In genomic region chr1:36222481-36223372, GRCh38 we compare ENCODE assay signal across 8 cellular contexts. TPM values are rescaled to one million over a fixed set of nuclear protein-coding genes. Genes with fewer than 3 reads are reported as not detected.
DNase-seq lines count a peak whose midpoint lies in the region; ATAC-seq and TF ChIP-seq lines count a peak whose summit lies in the region.

No MANE protein-coding gene starts in this region.

- peaks cover 24% of the 10 kb centered on the region for H3K36me3 Mint-ChIP-seq in activated naive CD8-positive, alpha-beta T cell treated with anti-CD3 and anti-CD28 coated beads for 36 hours
- H3K36me3 Mint-ChIP-seq in memory B cell, result peaks cover 8% of the 10 kb centered on the region

- H3K27ac ChIP-seq in left ventricle myocardium inferior (replicated peaks), result peak overlapping the region; percentile 98
- H3K27ac ChIP-seq in urinary bladder (ENCODE audit: low read depth), result peak overlapping the region; percentile 93

- H3K27me3 Mint-ChIP-seq in activated naive CD8-positive, alpha-beta T cell treated with anti-CD3 and anti-CD28 coated beads for 36 hours, result no peaks in the 10 kb centered on the region
- no peaks in the 10 kb centered on the region for H3K27me3 Mint-ChIP-seq in memory B cell

- peak overlapping the region; percentile 93 for H3K4me3 Mint-ChIP-seq in activated naive CD8-positive, alpha-beta T cell treated with anti-CD3 and anti-CD28 coated beads for 36 hours
- H3K4me3 Mint-ChIP-seq in memory B cell, result peak overlapping the region; percentile 99

- H3K9me3 ChIP-seq in left ventricle myocardium inferior (replicated peaks), result no peaks in the 10 kb centered on the region

- intact Hi-C loops in left ventricle myocardium inferior (cut with micrococcal nuclease), result loop anchor here (10.0 kb wide), 1 partner anchor 62 kb away; no protein-coding TSS in a partner anchor
- intact Hi-C loops in cardiac septum (cut with DNase I), result no loop called here

- H3K4me3 ChIP-seq in left ventricle myocardium inferior (peak overlapping the region; percentile 79), urinary bladder (ENCODE audit: low read depth, low read length) (no peak overlapping the region)

- TF ChIP-seq CTCF in left ventricle myocardium inferior (IDR thresholded peaks at IDR 0.05; ENCODE audit: borderline replicate concordance), result no peak

- WGBS in urinary bladder, result 81% methylated on average over 33 of the region's 33 CpGs

- H3K27me3 ChIP-seq in left ventricle myocardium inferior (ENCODE audit: low read depth), result no peaks in the 10 kb centered on the region

- peaks cover 5% of the 10 kb centered on the region for H3K36me3 ChIP-seq in left ventricle myocardium inferior
- no peaks in the 10 kb centered on the region for H3K36me3 ChIP-seq in urinary bladder (ENCODE audit: insufficient read depth)

- peaks cover 19% of the 10 kb centered on the region for H3K4me1 Mint-ChIP-seq in activated naive CD8-positive, alpha-beta T cell treated with anti-CD3 and anti-CD28 coated beads for 36 hours
- peaks cover 22% of the 10 kb centered on the region for H3K4me1 Mint-ChIP-seq in memory B cell

- peaks cover 45% of the 10 kb centered on the region for H3K4me1 ChIP-seq in left ventricle myocardium inferior
- H3K4me1 ChIP-seq in urinary bladder (ENCODE audit: insufficient read depth), result peaks cover 5% of the 10 kb centered on the region

- ATAC-seq in memory B cell (ENCODE audit: low read depth) (no peak), HG02970 (IDR thresholded peaks at IDR 0.05; ENCODE audit: low FRiP score, unreplicated experiment) (no peak), GM19351 (IDR thresholded peaks at IDR 0.05; ENCODE audit: unreplicated experiment) (no peak)

- no peak for DNase-seq in left ventricle myocardium inferior
- DNase-seq in cardiac septum (ENCODE audit: low spot score), result no peak
- DNase-seq in activated naive CD8-positive, alpha-beta T cell treated with anti-CD3 and anti-CD28 coated beads for 36 hours, result no peak
- DNase-seq in memory B cell (ENCODE audit: low spot score in 2 of 2), result no peak
- no peak for DNase-seq in C1 segment of cervical spinal cord (lab: John Stamatoyannopoulos, UW)

- peak overlapping the region; percentile 99 for H3K27ac Mint-ChIP-seq in activated naive CD8-positive, alpha-beta T cell treated with anti-CD3 and anti-CD28 coated beads for 36 hours
- peak overlapping the region; percentile 100 for H3K27ac Mint-ChIP-seq in memory B cell

- H3K9me3 Mint-ChIP-seq in activated naive CD8-positive, alpha-beta T cell treated with anti-CD3 and anti-CD28 coated beads for 36 hours, result no peaks in the 10 kb centered on the region
- no peaks in the 10 kb centered on the region for H3K9me3 Mint-ChIP-seq in memory B cell

RNA-seq across cellular contexts. Expression of gene THRAP3, which starts 1.5 kb away (rescaled TPM):
- total RNA-seq in left ventricle myocardium inferior (59.0 TPM), cardiac septum (86.5 TPM), urinary bladder (67.3 TPM)
- total RNA-seq in activated naive CD8-positive, alpha-beta T cell treated with anti-CD3 and anti-CD28 coated beads for 36 hours, result 100 to 1,000 TPM; 159 TPM
- polyA plus RNA-seq in urinary bladder, result 52.4 TPM
